ENCODE assay signal across 8 cellular contexts in the genomic region with DNA sequence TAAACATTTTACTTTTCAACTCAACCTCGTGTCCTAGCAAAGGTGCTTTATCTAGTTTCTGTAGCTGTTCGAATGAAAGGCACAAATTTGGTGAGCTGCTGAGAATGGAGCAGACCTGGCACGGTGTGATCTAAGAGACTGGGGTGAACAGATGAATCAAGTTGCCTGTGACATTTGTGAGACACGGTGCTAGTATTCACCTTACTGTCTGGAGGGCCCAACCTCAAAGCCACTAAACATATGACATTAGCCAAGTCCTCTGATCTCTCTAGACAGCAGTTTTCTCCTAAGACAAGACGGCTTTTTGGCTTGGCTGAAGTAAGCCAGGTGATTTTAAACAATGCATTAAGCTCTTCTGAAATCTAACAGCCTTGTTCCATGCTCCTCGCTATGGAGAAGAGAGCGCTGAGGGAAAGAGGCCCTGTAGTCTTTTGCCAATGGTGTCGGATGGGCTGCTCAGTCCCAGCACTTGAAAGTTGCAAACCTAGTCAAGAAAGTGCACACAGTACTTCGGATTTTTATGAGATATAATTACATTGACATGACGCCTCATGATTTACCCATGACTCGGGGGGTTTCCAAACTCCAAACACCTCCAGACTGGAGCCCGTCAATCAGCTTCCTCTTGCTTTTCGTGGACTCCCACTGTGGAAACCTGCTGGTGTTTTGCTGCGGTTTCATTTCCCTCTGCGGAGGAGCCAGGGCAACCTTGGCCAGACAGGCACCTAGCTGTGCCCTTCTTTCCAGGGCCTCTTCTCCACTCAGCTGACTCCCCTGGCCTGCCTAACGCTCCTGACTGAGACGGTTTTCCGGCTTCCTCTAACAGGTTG. TPM values are rescaled to one million over a fixed set of nuclear protein-coding genes. Genes with fewer than 3 reads are reported as not detected.
A peak's percentile ranks its signal among the peaks of the same experiment; 100 is the strongest.
DNase-seq lines count a peak whose midpoint lies in the region; FAIRE-seq and TF ChIP-seq lines count a peak whose summit lies in the region.

No MANE protein-coding gene starts in this region.

- H3K27ac Mint-ChIP-seq in activated naive CD8-positive, alpha-beta T cell: peak overlapping the region; percentile 92

- no peak for FAIRE-seq in keratinocyte (lab: Jason Lieb, UNC)

- no peaks in the 10 kb centered on the region for H3K27me3 Mint-ChIP-seq in activated naive CD8-positive, alpha-beta T cell

- H3K4me3 ChIP-seq in keratinocyte (ENCODE audit: control insufficient read depth in 2 of 3, extremely low read depth in 1 of 3, insufficient read depth in 2 of 3, low read depth in 1 of 3, low read length in 3 of 3): peak overlapping the region; percentile 84 to 94 (median 91)

- H3K9me1 ChIP-seq in keratinocyte (ENCODE audit: control insufficient read depth, extremely low read depth, insufficient read depth, low read length): no peaks in the 10 kb centered on the region

- dilution Hi-C loops in keratinocyte (cut with MboI; ENCODE audit: extremely low pct_ligation_motif_present, low sequenced_read_pairs): no loop called here

- DNase-seq in activated T-cell treated with anti-CD3 and anti-CD28 coated beads for 1 hour (ENCODE audit: low read depth) (peak; percentile 20), activated T-cell treated with anti-CD3 and anti-CD28 coated beads for 4 hours (no peak), KG1 (lab: John Stamatoyannopoulos, UW) (peak; percentile 3), keratinocyte (ENCODE audit: low read depth, low spot score) (no peak), DMS114 treated with DMSO at 0.1 percent for 48 hours (lab: John Stamatoyannopoulos, UW; ENCODE audit: unreplicated experiment) (no peak), HCEC 1CT (no peak)
- peak; percentile 13 to 30 for DNase-seq in stimulated activated CD4-positive, alpha-beta T cell treated with anti-CD3 and anti-CD28 coated beads, Interleukin-4, amount 100 ng/mL, for 4 hours

- peak overlapping the region; percentile 72 for H2AFZ ChIP-seq in keratinocyte (ENCODE audit: control insufficient read depth, low read length)

- peaks cover 19% of the 10 kb centered on the region for H3K79me2 ChIP-seq in keratinocyte (ENCODE audit: control insufficient read depth, insufficient read depth, low read length)

- no peaks in the 10 kb centered on the region for H3K36me3 Mint-ChIP-seq in activated naive CD8-positive, alpha-beta T cell

- H3K9me3 Mint-ChIP-seq in activated naive CD8-positive, alpha-beta T cell (ENCODE audit: low read depth): no peaks in the 10 kb centered on the region

- H3K27me3 ChIP-seq in keratinocyte (ENCODE audit: control insufficient read depth, extremely low read depth, insufficient read depth, low read length): no peaks in the 10 kb centered on the region

- H3K4me1 ChIP-seq in keratinocyte (ENCODE audit: control insufficient read depth, extremely low read depth, insufficient read depth, low read length): peaks cover 17% of the 10 kb centered on the region

- peaks cover 0 to 6% of the 10 kb centered on the region in 2 experiments for H3K36me3 ChIP-seq in keratinocyte (ENCODE audit: control insufficient read depth in 2 of 2, extremely low read depth in 1 of 2, insufficient read depth in 2 of 2, low read length in 2 of 2)

- peak overlapping the region; percentile 97 for H3K4me2 ChIP-seq in keratinocyte (ENCODE audit: control insufficient read depth, extremely low read depth, insufficient read depth, low read depth, low read length)

- TF ChIP-seq CTCF in keratinocyte (optimal IDR thresholded peaks at IDR 0.05 in 1 of 3, IDR thresholded peaks at IDR 0.05 in 1 of 3, conservative IDR thresholded peaks at IDR 0.05 in 1 of 3; ENCODE audit: extremely low read depth in 1 of 3, insufficient read depth in 2 of 3, low read length in 3 of 3): no peak

- H3K27ac ChIP-seq in keratinocyte (ENCODE audit: control insufficient read depth, insufficient read depth, low read length): peak overlapping the region; percentile 81

- peaks cover 25% of the 10 kb centered on the region for H3K4me1 Mint-ChIP-seq in activated naive CD8-positive, alpha-beta T cell (ENCODE audit: low read depth)

- H3K9ac ChIP-seq in keratinocyte (ENCODE audit: control insufficient read depth, extremely low read depth, insufficient read depth, low read length): peak overlapping the region; percentile 87

- no peaks in the 10 kb centered on the region for H4K20me1 ChIP-seq in keratinocyte (ENCODE audit: control insufficient read depth, extremely low read depth, insufficient read depth, low read length)

- H3K9me3 ChIP-seq in keratinocyte (ENCODE audit: control insufficient read depth, low read depth, low read length): no peaks in the 10 kb centered on the region

- H3K4me3 Mint-ChIP-seq in activated naive CD8-positive, alpha-beta T cell: peak overlapping the region; percentile 93

RNA-seq across cellular contexts. Expression of gene TOR3A, which starts 0.8 kb away (rescaled TPM):
- 16.8 to 21.3 TPM (median 20.4 TPM) in 3 replicates for polyA plus RNA-seq in keratinocyte
- 4.0 TPM for polyA plus RNA-seq in keratinocyte (2011; ENCODE audit: low read depth)
- polyA plus RNA-seq in keratinocyte (2011; cell fraction: cytosol; rRNA removed): 9.4 and 10.7 TPM in 2 replicates
- 19.3 and 22.2 TPM in 2 replicates for polyA plus RNA-seq in keratinocyte (2011; cell fraction: nucleus; rRNA removed)
- polyA plus RNA-seq in keratinocyte (2012; ENCODE audit: low replicate concordance): 16.5 and 17.3 TPM in 2 replicates
- 30.3 to 44.8 TPM (median 30.8 TPM) in 3 replicates for polyA minus RNA-seq in keratinocyte
- polyA minus RNA-seq in keratinocyte (2011; cell fraction: cytosol; rRNA and poly(A)+ RNA removed): 27.2 TPM
- polyA minus RNA-seq in keratinocyte (2011; cell fraction: nucleus; rRNA and poly(A)+ RNA removed): 20.8 and 23.0 TPM in 2 replicates

RNA-seq across cellular contexts. Expression of gene FAM20B, which starts 55.4 kb away (rescaled TPM):
- polyA plus RNA-seq in keratinocyte: 16.1 to 21.1 TPM (median 20.1 TPM) in 3 replicates
- 8.7 TPM for polyA plus RNA-seq in keratinocyte (2011; ENCODE audit: low read depth)
- 13.8 and 22.4 TPM in 2 replicates for polyA plus RNA-seq in keratinocyte (2011; cell fraction: cytosol; rRNA removed)
- polyA plus RNA-seq in keratinocyte (2011; cell fraction: nucleus; rRNA removed): 18.6 and 19.3 TPM in 2 replicates
- polyA plus RNA-seq in keratinocyte (2012; ENCODE audit: low replicate concordance): 13.8 and 17.4 TPM in 2 replicates
- 24.1 to 41.0 TPM (median 36.6 TPM) in 3 replicates for polyA minus RNA-seq in keratinocyte
- 18.0 TPM for polyA minus RNA-seq in keratinocyte (2011; cell fraction: cytosol; rRNA and poly(A)+ RNA removed)
- polyA minus RNA-seq in keratinocyte (2011; cell fraction: nucleus; rRNA and poly(A)+ RNA removed): 16.0 and 29.2 TPM in 2 replicates

Comparison
In these comparisons a context has a peak if more than half of its experiments do, and no peak if none do; other contexts are left out.
1. DNase-seq: peak in activated T-cell treated with anti-CD3 and anti-CD28 coated beads for 1 hour (single experiment), KG1 (single experiment) and stimulated activated CD4-positive, alpha-beta T cell treated with anti-CD3 and anti-CD28 coated beads, Interleukin-4, amount 100 ng/mL, for 4 hours (2 of 2); none in activated T-cell treated with anti-CD3 and anti-CD28 coated beads for 4 hours (single experiment), keratinocyte (single experiment), DMS114 treated with DMSO at 0.1 percent for 48 hours (single experiment) and HCEC 1CT (single experiment).